In genomic region chr20:62805365-62805710, GRCh38 we compare ENCODE assay signal across 8 cellular contexts. TPM values are rescaled to one million over a fixed set of nuclear protein-coding genes. Genes with fewer than 3 reads are reported as not detected.
DNase-seq lines count a peak whose midpoint lies in the region; ATAC-seq and TF ChIP-seq lines count a peak whose summit lies in the region.

No MANE protein-coding gene starts in this region.

- H3K79me2 ChIP-seq in SU-DHL-6 (ENCODE audit: insufficient read depth, low read length) (peaks cover 9% of the 10 kb centered on the region), trophoblast cell (ENCODE audit: control insufficient read depth, insufficient read depth, low read length, poor library complexity) (peaks cover 6% of the 10 kb centered on the region)

- H3K36me3 ChIP-seq in SU-DHL-6 (ENCODE audit: low read length) (no peaks in the 10 kb centered on the region), trophoblast cell (ENCODE audit: control insufficient read depth in 1 of 2, insufficient read depth in 2 of 2, low read length in 2 of 2) (peaks cover 30 to 38% of the 10 kb centered on the region in 2 experiments)

- peak overlapping the region; percentile 3 for H4K8ac ChIP-seq in trophoblast cell (ENCODE audit: low read depth, low read length)

- H2BK5ac ChIP-seq in trophoblast cell (ENCODE audit: low read depth, low read length, poor library complexity): no peak overlapping the region

- no peak overlapping the region for H2BK12ac ChIP-seq in trophoblast cell (ENCODE audit: low read length)

- peak overlapping the region; percentile 45 for H4K91ac ChIP-seq in trophoblast cell (ENCODE audit: low read depth, low read length)

- TF ChIP-seq CTCF in SU-DHL-6 (IDR thresholded peaks at IDR 0.05; ENCODE audit: insufficient read depth, low read length, poor library complexity, severe bottlenecking) (no peak), fibroblast of the aortic adventitia (IDR thresholded peaks at IDR 0.05; ENCODE audit: insufficient read depth, low read length) (peak; percentile 1)

- H2AFZ ChIP-seq in SU-DHL-6 (ENCODE audit: low read depth, low read length, severe bottlenecking): no peak overlapping the region
- peak overlapping the region; percentile 5 for H2AFZ ChIP-seq in trophoblast cell (ENCODE audit: insufficient read depth, low read length, poor library complexity)

- peaks cover 6 to 11% of the 10 kb centered on the region in 2 experiments for H3K4me1 ChIP-seq in trophoblast cell (ENCODE audit: control insufficient read depth in 1 of 2, insufficient read depth in 2 of 2, low read length in 2 of 2)

- H3K4me3 ChIP-seq in SU-DHL-6 (ENCODE audit: insufficient read depth, low read length, poor library complexity, severe bottlenecking) (peak overlapping the region; percentile 93), fibroblast of the aortic adventitia (ENCODE audit: low read depth, low read length) (peak overlapping the region; percentile 91), trophoblast cell (ENCODE audit: low read depth, low read length) (peak overlapping the region; percentile 99)

- H3K9ac ChIP-seq in SU-DHL-6 (ENCODE audit: low read length) (peak overlapping the region; percentile 90), trophoblast cell (ENCODE audit: low read length) (peak overlapping the region; percentile 29)

- peak overlapping the region; percentile 16 for H3K18ac ChIP-seq in trophoblast cell (ENCODE audit: low read length)

- peak; percentile 42 to 47 for DNase-seq in stimulated activated CD4-positive, alpha-beta T cell treated with anti-CD3 and anti-CD28 coated beads, Interleukin-2, amount 100 ng/mL, for 24 hours
- no peak for DNase-seq in stimulated activated CD4-positive, alpha-beta T cell treated with anti-CD3 and anti-CD28 coated beads, Interleukin-2, amount 100 ng/mL, for 48 hours
- DNase-seq in fibroblast of the aortic adventitia (ENCODE audit: low read depth) (peak; percentile 26), trophoblast cell (peak in 1 of 2 donors; percentile 31), NCI-H82 treated with DMSO at 0.1 percent for 48 hours (lab: John Stamatoyannopoulos, UW; ENCODE audit: unreplicated experiment) (no peak), mesenteric fat pad (ENCODE audit: low spot score) (no peak)

- H3K9me3 ChIP-seq in SU-DHL-6 (ENCODE audit: insufficient read depth, low read length) (no peaks in the 10 kb centered on the region), trophoblast cell (ENCODE audit: insufficient read depth, low read depth, low read length) (peaks cover 2% of the 10 kb centered on the region)

- peak overlapping the region; percentile 9 for H3K14ac ChIP-seq in trophoblast cell (ENCODE audit: low read length)

- peak overlapping the region; percentile 65 for H3K4ac ChIP-seq in trophoblast cell (ENCODE audit: low read depth, low read length)

- H3K27ac ChIP-seq in SU-DHL-6 (ENCODE audit: low read depth, low read length) (peak overlapping the region; percentile 58; the same call in 1 of the 2 replicates), trophoblast cell (ENCODE audit: low read depth, low read length) (no peak overlapping the region)

- no peak overlapping the region for H4K12ac ChIP-seq in trophoblast cell (ENCODE audit: low read depth, low read length)

- no peaks in the 10 kb centered on the region; the same call in 1 of the 2 replicates for H4K20me1 ChIP-seq in SU-DHL-6 (ENCODE audit: low read depth, low read length)

- peaks cover 6% of the 10 kb centered on the region for H3K79me1 ChIP-seq in trophoblast cell (ENCODE audit: low read length)

- WGBS in trophoblast cell (ENCODE audit: extremely low coverage, insufficient coverage, insufficient read length): no CpG with 5 or more reads among the region's 32 CpGs

- no peaks in the 10 kb centered on the region for H3K9me2 ChIP-seq in SU-DHL-6 (replicated peaks; ENCODE audit: insufficient read depth, low read length)

- peaks cover 13% of the 10 kb centered on the region for H3F3A ChIP-seq in SU-DHL-6 (ENCODE audit: insufficient read depth)

- no peak overlapping the region for H2BK120ac ChIP-seq in trophoblast cell (ENCODE audit: insufficient read depth, low read length, poor library complexity)

- H3K23ac ChIP-seq in trophoblast cell (ENCODE audit: low read length): no peak overlapping the region

- H3K4me2 ChIP-seq in SU-DHL-6 (ENCODE audit: low read depth, low read length, poor library complexity, severe bottlenecking): peak overlapping the region; percentile 84
- H3K4me2 ChIP-seq in trophoblast cell (ENCODE audit: low read length): peak overlapping the region; percentile 80

- no peak overlapping the region for H2AK5ac ChIP-seq in trophoblast cell (ENCODE audit: low read length)

- ATAC-seq in HG03159 (IDR thresholded peaks at IDR 0.05; ENCODE audit: unreplicated experiment): no peak

- H3K27me3 ChIP-seq in SU-DHL-6 (ENCODE audit: low read length) (no peaks in the 10 kb centered on the region), trophoblast cell (ENCODE audit: insufficient read depth, low read length) (no peaks in the 10 kb centered on the region)

RNA-seq across cellular contexts. Expression of gene OGFR, which starts 0.7 kb away (rescaled TPM):
- total RNA-seq in fibroblast of the aortic adventitia (ENCODE audit: low replicate concordance) (31.0 and 46.4 TPM in 2 replicates), mesenteric fat pad (47.3 TPM)
- polyA plus RNA-seq in trophoblast cell (2013): 31.8 and 32.7 TPM in 2 replicates

RNA-seq across cellular contexts. Expression of gene MRGBP, which starts 9.1 kb away (rescaled TPM):
- total RNA-seq in fibroblast of the aortic adventitia (ENCODE audit: low replicate concordance): 16.8 and 21.7 TPM in 2 replicates
- 13.3 and 13.7 TPM in 2 replicates for polyA plus RNA-seq in trophoblast cell (2013)
- total RNA-seq in mesenteric fat pad: 7.2 TPM

RNA-seq across cellular contexts. Expression of gene COL9A3, which starts 11.5 kb away (rescaled TPM):
- total RNA-seq in fibroblast of the aortic adventitia (ENCODE audit: low replicate concordance): 0.36 and 0.98 TPM in 2 replicates
- polyA plus RNA-seq in trophoblast cell (2013): 243 and 264 TPM in 2 replicates
- total RNA-seq in mesenteric fat pad: 0.42 TPM

RNA-seq across cellular contexts. Expression of gene TCFL5, which starts 56.3 kb away (rescaled TPM):
- total RNA-seq in fibroblast of the aortic adventitia (ENCODE audit: low replicate concordance) (23.7 and 27.9 TPM in 2 replicates), mesenteric fat pad (10.1 TPM)
- 4.6 and 5.0 TPM in 2 replicates for polyA plus RNA-seq in trophoblast cell (2013)

Comparison
In these comparisons a context has a peak if more than half of its experiments do, and no peak if none do; other contexts are left out.
1. DNase-seq: peak in stimulated activated CD4-positive, alpha-beta T cell treated with anti-CD3 and anti-CD28 coated beads, Interleukin-2, amount 100 ng/mL, for 24 hours (2 of 2) and fibroblast of the aortic adventitia (single experiment); none in stimulated activated CD4-positive, alpha-beta T cell treated with anti-CD3 and anti-CD28 coated beads, Interleukin-2, amount 100 ng/mL, for 48 hours (0 of 2), NCI-H82 treated with DMSO at 0.1 percent for 48 hours (single experiment) and mesenteric fat pad (single experiment).
2. Peak in every context shown above with its lines, with median percentiles within 50 percentile points of each other: H3K4me3 ChIP-seq.